Comparison of ENCODE assay signal across 20 cellular contexts in the genomic region with DNA sequence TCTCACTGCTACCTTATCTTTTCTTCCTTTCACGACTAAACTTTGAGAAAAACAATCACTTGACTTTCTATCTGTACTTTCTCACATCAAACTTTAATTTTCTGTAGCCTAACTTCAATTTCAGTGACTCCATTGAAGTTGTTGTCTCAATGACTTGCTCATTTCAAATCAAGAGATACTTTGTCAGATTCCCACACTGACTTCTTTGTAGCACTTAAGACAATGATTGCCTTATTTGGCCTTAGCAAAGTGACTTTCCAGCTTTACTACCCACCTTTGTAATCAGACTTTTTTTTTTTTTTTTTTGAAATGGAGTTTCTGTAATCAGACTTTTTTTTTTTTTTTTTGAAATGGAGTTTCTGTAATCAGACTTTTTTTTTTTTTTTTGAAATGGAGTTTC. TPM values are rescaled to one million over a fixed set of nuclear protein-coding genes. Genes with fewer than 3 reads are reported as not detected.
DNase-seq lines count a peak whose midpoint lies in the region; ATAC-seq and TF ChIP-seq lines count a peak whose summit lies in the region.
"Had no signal": no experiment of that assay in that cellular context is flagged by ENCODE, and none has a peak within 500 bp of the region (broad histone marks: within the 10 kb centered on the region; RNA-seq: fewer than 3 reads in every experiment).

No MANE protein-coding gene starts in this region.

- no peak overlapping the region for H3K4me2 ChIP-seq in hepatocyte
- H3K4me2 ChIP-seq: BLaER1 treated with 17β-estradiol and CSF1 and Interleukin-3, amounts not matched to agents 10 nM and 100 nM; PC-9 had no signal

- H3K36me3 Mint-ChIP-seq in mesothelial cell of epicardium = peaks cover 39% of the 10 kb centered on the region
- peaks cover 13 to 14% of the 10 kb centered on the region in 2 donors for H3K36me3 Mint-ChIP-seq in stimulated activated naive B cell treated with anti-CD40 and anti-IgM and Interleukin-4, amounts not matched to agents 10 μg/mL and 1 μg/mL and 100 μg/mL, for 72 hours

- H3K4me3 Mint-ChIP-seq in mesothelial cell of epicardium = no peak overlapping the region
- no peak overlapping the region for H3K4me3 Mint-ChIP-seq in stimulated activated naive B cell treated with anti-CD40 and anti-IgM and Interleukin-4, amounts not matched to agents 10 μg/mL and 1 μg/mL and 100 μg/mL, for 72 hours
- H3K4me3 Mint-ChIP-seq: CD8-positive, alpha-beta memory T cell had no signal

- H3K79me2 ChIP-seq in hepatocyte = no peaks in the 10 kb centered on the region

- H2AFZ ChIP-seq in hepatocyte = no peak overlapping the region
- H2AFZ ChIP-seq: PC-9 had no signal

- peak overlapping the region; percentile 51 for H3K27ac Mint-ChIP-seq in mesothelial cell of epicardium
- H3K27ac Mint-ChIP-seq in stimulated activated naive B cell treated with anti-CD40 and anti-IgM and Interleukin-4, amounts not matched to agents 10 μg/mL and 1 μg/mL and 100 μg/mL, for 72 hours = no peak overlapping the region

- intact Hi-C loops in esophagus muscularis mucosa (cut with DNase I) = no loop called here

- H3K4me1 Mint-ChIP-seq in mesothelial cell of epicardium = peaks cover 6% of the 10 kb centered on the region
- peaks cover 5 to 6% of the 10 kb centered on the region in 2 donors for H3K4me1 Mint-ChIP-seq in stimulated activated naive B cell treated with anti-CD40 and anti-IgM and Interleukin-4, amounts not matched to agents 10 μg/mL and 1 μg/mL and 100 μg/mL, for 72 hours
- H3K4me1 Mint-ChIP-seq: CD8-positive, alpha-beta memory T cell had no signal

- TF ChIP-seq CTCF in esophagus muscularis mucosa (IDR thresholded peaks at IDR 0.05) = no peak
- no peak for TF ChIP-seq CTCF in mesothelial cell of epicardium (IDR thresholded peaks at IDR 0.05; ENCODE audit: unreplicated experiment)
- no peak for TF ChIP-seq CTCF in hepatocyte (IDR thresholded peaks at IDR 0.05; ENCODE audit: poor library complexity)

- H3K9me3 ChIP-seq in esophagus muscularis mucosa (no peaks in the 10 kb centered on the region), hepatocyte (ENCODE audit: low read depth) (no peaks in the 10 kb centered on the region)
- H3K9me3 ChIP-seq: BLaER1 treated with 17β-estradiol and CSF1 and Interleukin-3, amounts not matched to agents 10 nM and 100 nM had no signal

- DNase-seq in SK-MEL-5 (ENCODE audit: low read depth, low spot score) (peak; percentile 93), esophagus muscularis mucosa (ENCODE audit: extremely low spot score) (no peak), mesothelial cell of epicardium (ENCODE audit: low spot score in 2 of 2, unreplicated experiment in 2 of 2) (no peak), hepatocyte (ENCODE audit: low spot score) (no peak)
- DNase-seq in stimulated activated naive B cell treated with anti-CD40 and anti-IgM and Interleukin-4, amounts not matched to agents 10 μg/mL and 1 μg/mL and 100 μg/mL, for 72 hours = no peak
- DNase-seq: CD8-positive, alpha-beta memory T cell; GDM1; GOT3; MV-4-11; NCI-H1417 treated with DMSO at 0.1 percent for 48 hours; NCI-H1930; NCI-H2171 treated with DMSO at 0.1 percent for 48 hours; NCI-H510A; NCI-H774; PC-9 had no signal

- ATAC-seq in stimulated activated naive B cell treated with anti-CD40 and anti-IgM and Interleukin-4, amounts not matched to agents 10 μg/mL and 1 μg/mL and 100 μg/mL, for 72 hours (replicated peaks) = no peak
- ATAC-seq in GM19463 (IDR thresholded peaks at IDR 0.05; ENCODE audit: unreplicated experiment) = no peak
- ATAC-seq: GM12878, K562 had no signal

- H3K9me3 Mint-ChIP-seq in mesothelial cell of epicardium = no peaks in the 10 kb centered on the region
- no peaks in the 10 kb centered on the region for H3K9me3 Mint-ChIP-seq in stimulated activated naive B cell treated with anti-CD40 and anti-IgM and Interleukin-4, amounts not matched to agents 10 μg/mL and 1 μg/mL and 100 μg/mL, for 72 hours
- H3K9me3 Mint-ChIP-seq: CD8-positive, alpha-beta memory T cell had no signal

- H3K9me2 ChIP-seq in hepatocyte (replicated peaks; ENCODE audit: insufficient read depth) = no peaks in the 10 kb centered on the region

- in situ Hi-C loops in SK-MEL-5 (cut with HindIII; ENCODE audit: low pct_unique_long_range_greater_than_20kb, low sequenced_read_pairs) = no loop called here

- no peaks in the 10 kb centered on the region for H3K27me3 ChIP-seq in esophagus muscularis mucosa
- H3K27me3 ChIP-seq in hepatocyte = no peaks in the 10 kb centered on the region
- H3K27me3 ChIP-seq: BLaER1 treated with 17β-estradiol and CSF1 and Interleukin-3, amounts not matched to agents 10 nM and 100 nM had no signal

- peaks cover 27 to 61% (median 47%) of the 10 kb centered on the region in 4 donors for H3K36me3 ChIP-seq in esophagus muscularis mucosa
- H3K36me3 ChIP-seq in hepatocyte (replicated peaks; ENCODE audit: insufficient read depth, low read depth) = peaks cover 2% of the 10 kb centered on the region

- H3K27ac ChIP-seq in esophagus muscularis mucosa (replicated peaks in 1 of 4) (peak overlapping the region in 3 of 4 donors; percentile 24 to 36 (median 36)), temporal lobe (ENCODE audit: low read depth, low read length) (peak overlapping the region; percentile 66), hepatocyte (no peak overlapping the region)
- H3K27ac ChIP-seq: BLaER1 treated with 17β-estradiol and CSF1 and Interleukin-3, amounts not matched to agents 10 nM and 100 nM; PC-9 had no signal

- 51% methylated on average over 1 of the region's 1 CpG for WGBS in esophagus muscularis mucosa
- WGBS in hepatocyte (ENCODE audit: low lambda C conversion rate, missing lambda C conversion rate) = 71% methylated on average over 1 of the region's 1 CpG

- no peak for TF ChIP-seq POLR2A in esophagus muscularis mucosa (IDR thresholded peaks at IDR 0.05; ENCODE audit: low read depth)

- no peak overlapping the region for H3K4me3 ChIP-seq in esophagus muscularis mucosa
- H3K4me3 ChIP-seq in hepatocyte = no peak overlapping the region
- H3K4me3 ChIP-seq: BLaER1 treated with 17β-estradiol and CSF1 and Interleukin-3, amounts not matched to agents 10 nM and 100 nM; GM12878; K562; PC-9 had no signal

- no peaks in the 10 kb centered on the region for H3K27me3 Mint-ChIP-seq in mesothelial cell of epicardium (ENCODE audit: low read depth)
- no peaks in the 10 kb centered on the region for H3K27me3 Mint-ChIP-seq in stimulated activated naive B cell treated with anti-CD40 and anti-IgM and Interleukin-4, amounts not matched to agents 10 μg/mL and 1 μg/mL and 100 μg/mL, for 72 hours
- H3K27me3 Mint-ChIP-seq: CD8-positive, alpha-beta memory T cell had no signal

- peaks cover 16 to 37% (median 36%) of the 10 kb centered on the region in 4 donors for H3K4me1 ChIP-seq in esophagus muscularis mucosa
- no peaks in the 10 kb centered on the region for H3K4me1 ChIP-seq in hepatocyte (ENCODE audit: insufficient read depth)

- TF ChIP-seq EP300 in esophagus muscularis mucosa (IDR thresholded peaks at IDR 0.05) = no peak

- H4K20me1 ChIP-seq in hepatocyte (ENCODE audit: insufficient read depth, poor library complexity, severe bottlenecking) = no peaks in the 10 kb centered on the region

RNA-seq across cellular contexts. Expression of gene AGO4, which starts 37.0 kb away (rescaled TPM):
- 7.6 and 9.2 TPM in 2 replicates for total RNA-seq in SK-MEL-5 (2014; rRNA removed; shearing (Covaris generic))
- polyA plus RNA-seq in SK-MEL-5 (2015; cell fraction: cytosol; rRNA removed) = 5.6 and 25.5 TPM in 2 replicates
- 34.7 and 93.4 TPM in 2 replicates for polyA plus RNA-seq in SK-MEL-5 (2015; cell fraction: nucleus; rRNA removed)
- total RNA-seq in esophagus muscularis mucosa (10 to 100 TPM; 25.2 to 42.7 (median 33.0) TPM), mesothelial cell of epicardium (25.1 to 27.1 TPM (median 26.5 TPM) in 3 replicates), temporal lobe (63.7 TPM), hepatocyte (8.3 and 12.4 TPM in 2 replicates)
- polyA plus RNA-seq in hepatocyte = 3.7 and 5.2 TPM in 2 replicates

RNA-seq across cellular contexts. Expression of gene AGO1, which starts 38.2 kb away (rescaled TPM):
- 10.1 and 13.4 TPM in 2 replicates for total RNA-seq in SK-MEL-5 (2014; rRNA removed; shearing (Covaris generic))
- 15.7 and 22.6 TPM in 2 replicates for polyA plus RNA-seq in SK-MEL-5 (2015; cell fraction: cytosol; rRNA removed)
- 10.8 and 15.5 TPM in 2 replicates for polyA plus RNA-seq in SK-MEL-5 (2015; cell fraction: nucleus; rRNA removed)
- total RNA-seq in esophagus muscularis mucosa (10 to 100 TPM; 16.2 to 32.6 (median 24.4) TPM), mesothelial cell of epicardium (50.7 to 53.6 TPM (median 52.5 TPM) in 3 replicates), temporal lobe (15.5 TPM), hepatocyte (17.8 and 22.2 TPM in 2 replicates)
- 7.6 and 8.6 TPM in 2 replicates for polyA plus RNA-seq in hepatocyte
